In the genomic region with DNA sequence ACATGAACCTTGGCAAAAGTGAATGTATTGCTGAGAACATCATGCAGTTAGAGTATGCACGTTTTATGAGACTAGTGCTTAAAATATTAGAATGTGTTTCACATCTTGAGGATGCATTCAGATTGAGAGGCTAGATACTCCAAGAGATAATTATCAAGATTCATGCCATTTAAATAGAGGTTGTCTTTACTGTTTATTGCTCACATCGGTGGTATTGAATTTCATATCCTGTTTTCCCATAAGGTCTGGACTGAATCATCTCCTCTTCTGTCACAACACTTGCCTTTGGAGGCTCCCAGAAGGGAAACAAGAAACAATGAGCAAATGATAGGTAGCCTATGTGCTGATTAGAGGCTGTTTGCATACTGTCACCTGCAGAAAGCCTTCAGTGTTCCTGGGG, we compare ENCODE assay signal across 12 cellular contexts.
DNase-seq lines count a peak whose midpoint lies in the region; ATAC-seq, FAIRE-seq and TF ChIP-seq lines count a peak whose summit lies in the region.
"Had no signal": no experiment of that assay in that cellular context is flagged by ENCODE, and none has a peak within 500 bp of the region (broad histone marks: within the 10 kb centered on the region; RNA-seq: fewer than 3 reads in every experiment).

No MANE protein-coding gene starts in this region.

- DNase-seq in NOMO-1 treated with DMSO at 0.1 percent for 48 hours (lab: John Stamatoyannopoulos, UW; ENCODE audit: unreplicated experiment) (peak; percentile 38), NOMO-1 treated with dmso at 0.1 percent for 144 hours (lab: John Stamatoyannopoulos, UW; ENCODE audit: unreplicated experiment) (no peak), NCI-H526 treated with DMSO at 0.1 percent for 48 hours (lab: John Stamatoyannopoulos, UW) (peak; percentile 79), endothelial cell of umbilical vein (ENCODE audit: low read depth, low spot score) (peak; percentile 85), left lobe of liver (ENCODE audit: low spot score) (no peak)
- DNase-seq in activated CD8-positive, alpha-beta T cell treated with anti-CD3 and anti-CD28 coated beads for 36 hours, result no peak
- DNase-seq: activated CD4-positive, alpha-beta T cell treated with anti-CD3 and anti-CD28 coated beads for 4 hours; cerebellar nuclear complex; left ventricle myocardium superior; NCI-H226 had no signal

- no peaks in the 10 kb centered on the region for H3K4me1 Mint-ChIP-seq in activated CD8-positive, alpha-beta T cell treated with anti-CD3 and anti-CD28 coated beads for 36 hours (ENCODE audit: low read depth)

- H3K79me2 ChIP-seq in endothelial cell of umbilical vein (ENCODE audit: control insufficient read depth, insufficient read depth, low read length), result no peaks in the 10 kb centered on the region

- no peak overlapping the region for H3K4me3 ChIP-seq in endothelial cell of umbilical vein (replicated peaks in 1 of 3; ENCODE audit: insufficient read depth in 1 of 3, low read depth in 1 of 3, low read length in 3 of 3)

- no peaks in the 10 kb centered on the region for H3K9me3 ChIP-seq in endothelial cell of umbilical vein (replicated peaks; ENCODE audit: control insufficient read depth, insufficient read depth, low read length)

- H3K9me1 ChIP-seq in endothelial cell of umbilical vein (replicated peaks; ENCODE audit: control insufficient read depth, extremely low read depth, insufficient read depth, low read length), result no peaks in the 10 kb centered on the region

- no peak for TF ChIP-seq POLR2A in endothelial cell of umbilical vein (IDR thresholded peaks at IDR 0.05; ENCODE audit: low read depth, low read length)

- peak overlapping the region; percentile 24 for H3K4me2 ChIP-seq in endothelial cell of umbilical vein (ENCODE audit: insufficient read depth, low read length)

- dilution Hi-C loops in endothelial cell of umbilical vein (cut with MboI; ENCODE audit: extremely low pct_ligation_motif_present, low sequenced_read_pairs), result no loop called here

- intact Hi-C loops in endothelial cell of umbilical vein (cut with micrococcal nuclease), result no loop called here
- intact Hi-C loops in activated CD8-positive, alpha-beta T cell treated with anti-CD3 and anti-CD28 coated beads for 36 hours (cut with micrococcal nuclease), result no loop called here

- no peak for ATAC-seq in left lobe of liver
- no peak for ATAC-seq in GM18870 (IDR thresholded peaks at IDR 0.05; ENCODE audit: unreplicated experiment)
- no peak for ATAC-seq in GM19455 (IDR thresholded peaks at IDR 0.05; ENCODE audit: unreplicated experiment)
- no peak for ATAC-seq in activated CD8-positive, alpha-beta T cell treated with anti-CD3 and anti-CD28 coated beads for 36 hours
- ATAC-seq: left ventricle myocardium superior had no signal

- no peak for TF ChIP-seq CTCF in endothelial cell of umbilical vein (IDR thresholded peaks at IDR 0.05; ENCODE audit: extremely low read depth in 1 of 2, insufficient read depth in 1 of 2, low read depth in 1 of 2, low read length in 2 of 2)
- TF ChIP-seq CTCF in activated CD8-positive, alpha-beta T cell treated with anti-CD3 and anti-CD28 coated beads for 36 hours (IDR thresholded peaks at IDR 0.05), result no peak

- H3K27me3 ChIP-seq in endothelial cell of umbilical vein (ENCODE audit: control insufficient read depth in 2 of 2, insufficient read depth in 2 of 2, low read length in 2 of 2), result no peaks in the 10 kb centered on the region

- peaks cover 3% of the 10 kb centered on the region for H3K36me3 Mint-ChIP-seq in activated CD8-positive, alpha-beta T cell treated with anti-CD3 and anti-CD28 coated beads for 36 hours (ENCODE audit: low read depth)

- peaks cover 3% of the 10 kb centered on the region for H3K9me3 Mint-ChIP-seq in activated CD8-positive, alpha-beta T cell treated with anti-CD3 and anti-CD28 coated beads for 36 hours

- no peak overlapping the region for H3K4me3 Mint-ChIP-seq in activated CD8-positive, alpha-beta T cell treated with anti-CD3 and anti-CD28 coated beads for 36 hours

- POLR2A ChIA-PET in endothelial cell of umbilical vein (lab: Charles Lee), result no interaction called here
- POLR2A ChIA-PET in activated CD8-positive, alpha-beta T cell treated with anti-CD3 and anti-CD28 coated beads for 36 hours (lab: Charles Lee), result interaction anchor here (1.1 kb wide), 1 partner anchor 11 kb away, joined by 3 read pairs; no protein-coding TSS in a partner anchor

- no peak overlapping the region for H3K9ac ChIP-seq in endothelial cell of umbilical vein (replicated peaks; ENCODE audit: extremely low read depth, insufficient read depth, low read length)

- FAIRE-seq in endothelial cell of umbilical vein (lab: Jason Lieb, UNC), result peak; percentile 75

- H3K36me3 ChIP-seq in endothelial cell of umbilical vein (ENCODE audit: control insufficient read depth in 2 of 2, extremely low read depth in 1 of 2, insufficient read depth in 2 of 2, low read length in 2 of 2), result no peaks in the 10 kb centered on the region

- H3K27me3 Mint-ChIP-seq in activated CD8-positive, alpha-beta T cell treated with anti-CD3 and anti-CD28 coated beads for 36 hours, result no peaks in the 10 kb centered on the region

- no peak overlapping the region for H3K27ac ChIP-seq in endothelial cell of umbilical vein (ENCODE audit: insufficient read depth, low read depth, low read length)

- BruUV-seq in endothelial cell of umbilical vein (replicated peaks; lab: Mats Ljungman, UMichigan), result no TSS peak

- no peaks in the 10 kb centered on the region for H4K20me1 ChIP-seq in endothelial cell of umbilical vein (replicated peaks; ENCODE audit: control insufficient read depth, extremely low read depth, insufficient read depth, low read length)

- H3K4me1 ChIP-seq in endothelial cell of umbilical vein (ENCODE audit: control insufficient read depth, extremely low read depth, insufficient read depth, low read length), result peaks cover 18% of the 10 kb centered on the region

- CTCF ChIA-PET in endothelial cell of umbilical vein (lab: Charles Lee), result interaction anchor here (0.7 to 1.7 kb wide), 3 partner anchors 15 to 90 kb away, joined by 3 to 4 read pairs (median 3); no protein-coding TSS in a partner anchor
- CTCF ChIA-PET in activated CD8-positive, alpha-beta T cell treated with anti-CD3 and anti-CD28 coated beads for 36 hours (lab: Charles Lee), result interaction anchor here (1.5 kb wide), 1 partner anchor 248 kb away, joined by 4 read pairs; no protein-coding TSS in a partner anchor

- no peak overlapping the region for H3K27ac Mint-ChIP-seq in activated CD8-positive, alpha-beta T cell treated with anti-CD3 and anti-CD28 coated beads for 36 hours

- no peak overlapping the region for H2AFZ ChIP-seq in endothelial cell of umbilical vein (ENCODE audit: low read depth, low read length)

TF ChIP-seq in endothelial cell of umbilical vein, 7 proteins besides CTCF, POLR2A, EP300 and RAD21:
- TF ChIP-seq MYC (IDR thresholded peaks at IDR 0.05; ENCODE audit: low read depth, low read length) (no peak), FOS (IDR thresholded peaks at IDR 0.05; ENCODE audit: borderline replicate concordance, insufficient read depth, low read length) (peak; percentile 69), EZH2 (IDR thresholded peaks at IDR 0.05; ENCODE audit: borderline replicate concordance, low read depth, low read length, severe bottlenecking) (no peak), POLR2AphosphoS5 (IDR thresholded peaks at IDR 0.05; ENCODE audit: insufficient read depth, low read depth, low read length) (no peak), JUN (IDR thresholded peaks at IDR 0.05; ENCODE audit: borderline replicate concordance, insufficient read depth, insufficient read length, low read depth) (peak; percentile 6), GATA2 (IDR thresholded peaks at IDR 0.05; ENCODE audit: insufficient read depth, insufficient read length, low read depth, low read length) (peak; percentile 89)
- TF ChIP-seq, protein P1, sequence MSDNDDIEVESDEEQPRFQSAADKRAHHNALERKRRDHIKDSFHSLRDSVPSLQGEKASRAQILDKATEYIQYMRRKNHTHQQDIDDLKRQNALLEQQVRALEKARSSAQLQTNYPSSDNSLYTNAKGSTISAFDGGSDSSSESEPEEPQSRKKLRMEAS (IDR thresholded peaks at IDR 0.05; ENCODE audit: insufficient read depth, insufficient read length), result no peak
TF ChIP-seq in endothelial cell of umbilical vein: peak in this region for 3.

Comparison
In these comparisons a context has a peak if more than half of its experiments do, and no peak if none do; other contexts are left out.
1. DNase-seq: peak in NOMO-1 treated with DMSO at 0.1 percent for 48 hours (single experiment), NCI-H526 treated with DMSO at 0.1 percent for 48 hours (single experiment) and endothelial cell of umbilical vein (single experiment); none in NOMO-1 treated with dmso at 0.1 percent for 144 hours (single experiment), left lobe of liver (single experiment) and activated CD8-positive, alpha-beta T cell treated with anti-CD3 and anti-CD28 coated beads for 36 hours (single experiment).